In the genomic region with DNA sequence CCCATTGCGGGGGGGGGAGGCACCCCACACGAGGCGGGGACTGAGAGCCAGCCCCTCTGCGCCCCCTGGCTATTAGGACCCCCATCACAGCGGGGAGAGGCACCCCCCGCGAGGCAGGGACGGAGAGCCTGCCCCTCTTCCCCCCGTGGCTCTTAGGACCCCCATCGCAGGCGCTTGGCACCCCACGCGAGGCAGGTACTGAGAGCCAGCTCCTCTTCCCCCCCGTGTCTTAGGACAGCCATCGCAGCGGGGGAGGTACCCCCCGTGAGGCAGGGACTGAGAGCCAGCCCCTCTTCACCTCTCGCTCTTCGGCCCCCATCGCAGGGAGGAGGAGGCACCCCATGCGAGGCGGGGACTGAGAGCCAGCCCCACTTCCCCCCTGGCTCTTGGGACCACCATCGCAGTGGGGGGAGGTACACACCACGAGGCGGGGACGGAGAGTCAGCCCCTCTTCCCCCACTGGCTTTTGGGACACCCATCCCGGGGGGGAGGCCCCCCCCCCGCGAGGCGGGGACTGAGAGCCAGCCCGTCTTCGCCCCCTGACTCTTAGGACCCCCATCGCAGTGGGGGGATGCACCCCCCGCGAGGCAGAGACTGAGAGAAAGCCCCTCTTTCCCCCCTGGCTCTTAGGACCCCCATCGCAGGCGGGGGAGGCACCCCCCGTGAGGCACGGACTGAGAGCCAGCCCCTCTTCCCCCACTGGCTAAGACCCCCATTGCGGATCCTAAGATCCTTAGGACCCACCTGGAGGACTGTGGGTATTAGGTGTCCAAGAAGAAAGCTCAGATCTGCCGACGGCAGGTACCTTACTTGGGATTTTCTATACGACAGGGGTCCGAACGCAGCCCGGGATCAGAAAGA, we compare ENCODE assay signal across 20 cellular contexts.
A peak's percentile ranks its signal among the peaks of the same experiment; 100 is the strongest.
DNase-seq lines count a peak whose midpoint lies in the region; ATAC-seq, FAIRE-seq and TF ChIP-seq lines count a peak whose summit lies in the region.
"Had no signal": no experiment of that assay in that cellular context is flagged by ENCODE, and none has a peak within 500 bp of the region (broad histone marks: within the 10 kb centered on the region; RNA-seq: fewer than 3 reads in every experiment).

No MANE protein-coding gene starts in this region.

- H3K9me3 ChIP-seq in Caco-2 (no peaks in the 10 kb centered on the region), HUES48 (ENCODE audit: control insufficient read depth, insufficient read depth, low read length) (no peaks in the 10 kb centered on the region), endothelial cell of umbilical vein (replicated peaks; ENCODE audit: control insufficient read depth, insufficient read depth, low read length) (no peaks in the 10 kb centered on the region), neuronal stem cell (replicated peaks in 1 of 2; ENCODE audit: control insufficient read depth in 2 of 2, insufficient read depth in 1 of 2, low read depth in 1 of 2, low read length in 2 of 2) (no peaks in the 10 kb centered on the region)
- H3K9me3 ChIP-seq: body of pancreas had no signal

- H3K27me3 Mint-ChIP-seq in Caco-2 (ENCODE audit: insufficient read depth, unreplicated experiment) = no peaks in the 10 kb centered on the region
- H3K27me3 Mint-ChIP-seq: activated CD4-positive, alpha-beta memory T cell treated with anti-CD3 and anti-CD28 coated beads, Interleukin-2, amount 10 ng/mL, durations not matched to agents 7 days and 5 days had no signal

- no peaks in the 10 kb centered on the region for H3K79me1 ChIP-seq in neuronal stem cell (ENCODE audit: low read depth, low read length)

- H3K36me3 Mint-ChIP-seq in Caco-2 (ENCODE audit: insufficient read depth, unreplicated experiment) = peaks cover 16% of the 10 kb centered on the region
- no peaks in the 10 kb centered on the region for H3K36me3 Mint-ChIP-seq in activated naive CD4-positive, alpha-beta T cell treated with anti-CD3 and anti-CD28 coated beads, Interleukin-2, amount 50 U/mL, for 72 hours

- no peaks in the 10 kb centered on the region for H3K9me1 ChIP-seq in endothelial cell of umbilical vein (replicated peaks; ENCODE audit: control insufficient read depth, extremely low read depth, insufficient read depth, low read length)

- no TSS peak for BruUV-seq in Caco-2 (replicated peaks; lab: Mats Ljungman, UMichigan)
- TSS peak; percentile 87 for BruUV-seq in endothelial cell of umbilical vein (replicated peaks; lab: Mats Ljungman, UMichigan)

- H2BK120ac ChIP-seq in neuronal stem cell (ENCODE audit: low read depth, low read length) = no peak overlapping the region

- peak overlapping the region; percentile 48 for H3K27ac Mint-ChIP-seq in Caco-2 (ENCODE audit: unreplicated experiment)
- no peak overlapping the region for H3K27ac Mint-ChIP-seq in activated naive CD4-positive, alpha-beta T cell treated with anti-CD3 and anti-CD28 coated beads, Interleukin-2, amount 50 U/mL, for 72 hours
- H3K27ac Mint-ChIP-seq: activated CD4-positive, alpha-beta memory T cell treated with anti-CD3 and anti-CD28 coated beads, Interleukin-2, amount 10 ng/mL, durations not matched to agents 7 days and 5 days had no signal

- H3K23ac ChIP-seq in neuronal stem cell (ENCODE audit: low read depth, low read length, poor library complexity) = peak overlapping the region; percentile 73

- H3K9ac ChIP-seq in HUES48 (ENCODE audit: low read depth, low read length) = no peak overlapping the region
- no peak overlapping the region for H3K9ac ChIP-seq in endothelial cell of umbilical vein (replicated peaks; ENCODE audit: extremely low read depth, insufficient read depth, low read length)
- peak overlapping the region; percentile 70 for H3K9ac ChIP-seq in neuronal stem cell (ENCODE audit: low read depth, low read length, poor library complexity)
- H3K9ac ChIP-seq: KMS-11 had no signal

- TF ChIP-seq POLR2A in endothelial cell of umbilical vein (IDR thresholded peaks at IDR 0.05; ENCODE audit: low read depth, low read length) = no peak

- H3K27me3 ChIP-seq in Caco-2 (replicated peaks; ENCODE audit: control insufficient read depth, insufficient read depth, low read length) (no peaks in the 10 kb centered on the region), HUES48 (ENCODE audit: control insufficient read depth, insufficient read depth, low read length) (peaks cover 6% of the 10 kb centered on the region; the same call in 1 of the 2 replicates), endothelial cell of umbilical vein (ENCODE audit: control insufficient read depth in 2 of 2, insufficient read depth in 2 of 2, low read length in 2 of 2) (no peaks in the 10 kb centered on the region), neuronal stem cell (ENCODE audit: control insufficient read depth in 3 of 3, insufficient read depth in 3 of 3, low read depth in 1 of 3, low read length in 3 of 3) (no peaks in the 10 kb centered on the region)
- H3K27me3 ChIP-seq: body of pancreas had no signal

- H3K18ac ChIP-seq in neuronal stem cell (ENCODE audit: low read length) = peak overlapping the region; percentile 92

- no CpG with 5 or more reads among the region's 46 CpGs for WGBS in neuronal stem cell (ENCODE audit: extremely low coverage in 2 of 2, insufficient read length in 2 of 2, insufficient replicate concordance in 1 of 2), 2 donors

- no peak overlapping the region for H3K14ac ChIP-seq in neuronal stem cell (ENCODE audit: low read length)

- H3K9me3 Mint-ChIP-seq in Caco-2 (ENCODE audit: unreplicated experiment) = no peaks in the 10 kb centered on the region
- no peaks in the 10 kb centered on the region for H3K9me3 Mint-ChIP-seq in activated naive CD4-positive, alpha-beta T cell treated with anti-CD3 and anti-CD28 coated beads, Interleukin-2, amount 50 U/mL, for 72 hours
- H3K9me3 Mint-ChIP-seq: activated CD4-positive, alpha-beta memory T cell treated with anti-CD3 and anti-CD28 coated beads, Interleukin-2, amount 10 ng/mL, durations not matched to agents 7 days and 5 days had no signal

- TF ChIP-seq CTCF in Caco-2 (IDR thresholded peaks at IDR 0.05; ENCODE audit: insufficient read depth in 1 of 2, low read depth in 1 of 2, low read length in 1 of 2, severe bottlenecking in 1 of 2, unreplicated experiment in 1 of 2) (no peak), endothelial cell of umbilical vein (IDR thresholded peaks at IDR 0.05; ENCODE audit: extremely low read depth in 1 of 2, insufficient read depth in 1 of 2, low read depth in 1 of 2, low read length in 2 of 2) (no peak)

- H2BK5ac ChIP-seq in neuronal stem cell (ENCODE audit: low read length) = peak overlapping the region; percentile 87

- POLR2A ChIA-PET in Caco-2 (lab: Charles Lee) (no interaction called here), endothelial cell of umbilical vein (lab: Charles Lee) (no interaction called here)

- peak overlapping the region; percentile 43 for H4K8ac ChIP-seq in neuronal stem cell (ENCODE audit: low read depth, low read length)

- in situ Hi-C loops in ACHN (cut with HindIII; ENCODE audit: low pct_ligation_motif_present, low pct_unique_long_range_greater_than_20kb, low sequenced_read_pairs) = no loop called here

- H3K4me3 Mint-ChIP-seq in Caco-2 (ENCODE audit: unreplicated experiment) = no peak overlapping the region
- H3K4me3 Mint-ChIP-seq: activated CD4-positive, alpha-beta memory T cell treated with anti-CD3 and anti-CD28 coated beads, Interleukin-2, amount 10 ng/mL, durations not matched to agents 7 days and 5 days had no signal

- DNase-seq in Caco-2 = no peak
- DNase-seq in endothelial cell of umbilical vein (ENCODE audit: low read depth, low spot score) = no peak
- no peak for DNase-seq in neuronal stem cell (ENCODE audit: low spot score)
- DNase-seq in ACHN = no peak
- DNase-seq in DMS 273 treated with DMSO at 0.1 percent for 48 hours (lab: John Stamatoyannopoulos, UW) = no peak
- no peak for DNase-seq in activated naive CD4-positive, alpha-beta T cell treated with anti-CD3 and anti-CD28 coated beads, Interleukin-2, amount 50 U/mL, for 72 hours (ENCODE audit: low spot score in 2 of 2)
- DNase-seq in NCI-H2081 treated with DMSO at 0.1 percent for 48 hours (lab: John Stamatoyannopoulos, UW) = no peak
- DNase-seq: activated CD4-positive, alpha-beta memory T cell treated with anti-CD3 and anti-CD28 coated beads, Interleukin-2, amount 10 ng/mL, durations not matched to agents 7 days and 5 days; activated gamma-delta T cell; body of pancreas; C1 segment of cervical spinal cord; NCI-H1694; NCI-H2171 treated with DMSO at 0.1 percent for 48 hours; NCI-H524 treated with DMSO at 0.1 percent for 48 hours; T-helper 9 cell had no signal

- H3K36me3 ChIP-seq in Caco-2 (ENCODE audit: control insufficient read depth, insufficient read depth, low read length) (no peaks in the 10 kb centered on the region), HUES48 (ENCODE audit: control insufficient read depth, insufficient read depth, low read length) (no peaks in the 10 kb centered on the region), endothelial cell of umbilical vein (ENCODE audit: control insufficient read depth in 2 of 2, extremely low read depth in 1 of 2, insufficient read depth in 2 of 2, low read length in 2 of 2) (no peaks in the 10 kb centered on the region), neuronal stem cell (replicated peaks in 1 of 2; ENCODE audit: control insufficient read depth in 2 of 2, insufficient read depth in 2 of 2, low read length in 2 of 2) (peaks cover 0 to 9% of the 10 kb centered on the region in 2 donors)

- no peak for FAIRE-seq in endothelial cell of umbilical vein (lab: Jason Lieb, UNC)
- FAIRE-seq: colon, endometrium had no signal

- no peak for ATAC-seq in activated naive CD4-positive, alpha-beta T cell treated with anti-CD3 and anti-CD28 coated beads, Interleukin-2, amount 50 U/mL, for 72 hours
- ATAC-seq: body of pancreas had no signal

- H3K4me1 Mint-ChIP-seq in Caco-2 (ENCODE audit: low read depth, unreplicated experiment) = no peaks in the 10 kb centered on the region
- H3K4me1 Mint-ChIP-seq: activated CD4-positive, alpha-beta memory T cell treated with anti-CD3 and anti-CD28 coated beads, Interleukin-2, amount 10 ng/mL, durations not matched to agents 7 days and 5 days had no signal

- H3K4me1 ChIP-seq in Caco-2 (no peaks in the 10 kb centered on the region), HUES48 (ENCODE audit: control insufficient read depth, insufficient read depth, low read length) (0 out of 2 replicates have a peak, but pooled peaks cover 6% of the 10 kb centered on the region), endothelial cell of umbilical vein (ENCODE audit: control insufficient read depth, extremely low read depth, insufficient read depth, low read length) (no peaks in the 10 kb centered on the region), neuronal stem cell (ENCODE audit: control insufficient read depth in 2 of 2, insufficient read depth in 1 of 2, low read depth in 1 of 2, low read length in 2 of 2) (peaks cover 0 to 2% of the 10 kb centered on the region in 2 donors)
- H3K4me1 ChIP-seq: body of pancreas had no signal

- peak overlapping the region; percentile 89 for H3K4ac ChIP-seq in neuronal stem cell (ENCODE audit: low read length)

- dilution Hi-C loops in endothelial cell of umbilical vein (cut with MboI; ENCODE audit: extremely low pct_ligation_motif_present, low sequenced_read_pairs) = no loop called here

- CTCF ChIA-PET in Caco-2 (lab: Charles Lee) (no interaction called here), endothelial cell of umbilical vein (lab: Charles Lee) (interaction anchor here (0.6 kb wide), 1 partner anchor 246 kb away, joined by 3 read pairs; no protein-coding TSS in a partner anchor)

- intact Hi-C loops in Caco-2 (cut with micrococcal nuclease; ENCODE audit: unreplicated experiment) = no loop called here
- intact Hi-C loops in endothelial cell of umbilical vein (cut with micrococcal nuclease) = no loop called here

- H3K4me3 ChIP-seq in Caco-2 (ENCODE audit: low read depth, low read length) (no peak overlapping the region), HUES48 (ENCODE audit: low read depth, low read length) (peak overlapping the region; percentile 45; the same call in 1 of the 2 replicates), endothelial cell of umbilical vein (replicated peaks in 1 of 3; ENCODE audit: insufficient read depth in 1 of 3, low read depth in 1 of 3, low read length in 3 of 3) (no peak overlapping the region), neuronal stem cell (ENCODE audit: low read length in 2 of 2) (peak overlapping the region in 1 of 2 donors; percentile 73)
- H3K4me3 ChIP-seq: body of pancreas had no signal

- peak overlapping the region; percentile 92 for H2AK5ac ChIP-seq in neuronal stem cell (ENCODE audit: low read depth, low read length)

- no peak overlapping the region for H4K91ac ChIP-seq in neuronal stem cell (ENCODE audit: low read depth, low read length, poor library complexity)

- H2BK12ac ChIP-seq in neuronal stem cell (ENCODE audit: low read length) = no peak overlapping the region

- peak overlapping the region; percentile 81 for H2BK15ac ChIP-seq in neuronal stem cell (ENCODE audit: low read length)

- H2AFZ ChIP-seq in endothelial cell of umbilical vein (ENCODE audit: low read depth, low read length) (no peak overlapping the region), neuronal stem cell (ENCODE audit: low read length) (peak overlapping the region; percentile 17)

- H3K4me2 ChIP-seq in endothelial cell of umbilical vein (ENCODE audit: insufficient read depth, low read length) (no peak overlapping the region), neuronal stem cell (ENCODE audit: insufficient read depth, low read length, poor library complexity, severe bottlenecking) (peak overlapping the region; percentile 62)
- H3K4me2 ChIP-seq: KMS-11 had no signal

- no peaks in the 10 kb centered on the region for H3K79me2 ChIP-seq in endothelial cell of umbilical vein (ENCODE audit: control insufficient read depth, insufficient read depth, low read length)

- H3K27ac ChIP-seq in HUES48 (ENCODE audit: low read depth, low read length) (peak overlapping the region; percentile 79), endothelial cell of umbilical vein (ENCODE audit: insufficient read depth, low read depth, low read length) (no peak overlapping the region), neuronal stem cell (replicated peaks; ENCODE audit: low read length) (peak overlapping the region; percentile 90)
- H3K27ac ChIP-seq: body of pancreas, KMS-11, RWPE1 had no signal

- no peaks in the 10 kb centered on the region for H4K20me1 ChIP-seq in endothelial cell of umbilical vein (replicated peaks; ENCODE audit: control insufficient read depth, extremely low read depth, insufficient read depth, low read length)
